ENCODE assay signal across 2 cellular contexts in genomic region chr17:69287168-69287567, GRCh38.
A peak's percentile ranks its signal among the peaks of the same experiment; 100 is the strongest.
TF ChIP-seq lines count a peak whose summit lies in the region.

No MANE protein-coding gene starts in this region.

TF ChIP-seq in HepG2, 621 proteins besides CTCF, POLR2A, EP300 and RAD21:
- TF ChIP-seq CHD4 (IDR thresholded peaks at IDR 0.05; ENCODE audit: borderline replicate concordance, low read length) (no peak), NFE2L1 (CRISPR knock-in tag; IDR thresholded peaks at IDR 0.05; ENCODE audit: borderline replicate concordance) (no peak), NFE2L2 (IDR thresholded peaks at IDR 0.05; ENCODE audit: low read length) (0 out of 2 replicates have a peak, but pooled peaks have one; percentile 32), POLR2AphosphoS2 (IDR thresholded peaks at IDR 0.05; ENCODE audit: low read depth, low read length) (no peak), JDP2 (CRISPR knock-in tag; IDR thresholded peaks at IDR 0.05; ENCODE audit: borderline replicate concordance) (no peak), FOXJ3 (CRISPR knock-in tag; IDR thresholded peaks at IDR 0.05; ENCODE audit: borderline replicate concordance) (no peak)
- TF ChIP-seq, protein P1, sequence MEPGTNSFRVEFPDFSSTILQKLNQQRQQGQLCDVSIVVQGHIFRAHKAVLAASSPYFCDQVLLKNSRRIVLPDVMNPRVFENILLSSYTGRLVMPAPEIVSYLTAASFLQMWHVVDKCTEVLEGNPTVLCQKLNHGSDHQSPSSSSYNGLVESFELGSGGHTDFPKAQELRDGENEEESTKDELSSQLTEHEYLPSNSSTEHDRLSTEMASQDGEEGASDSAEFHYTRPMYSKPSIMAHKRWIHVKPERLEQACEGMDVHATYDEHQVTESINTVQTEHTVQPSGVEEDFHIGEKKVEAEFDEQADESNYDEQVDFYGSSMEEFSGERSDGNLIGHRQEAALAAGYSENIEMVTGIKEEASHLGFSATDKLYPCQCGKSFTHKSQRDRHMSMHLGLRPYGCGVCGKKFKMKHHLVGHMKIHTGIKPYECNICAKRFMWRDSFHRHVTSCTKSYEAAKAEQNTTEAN (CRISPR knock-in tag; conservative IDR thresholded peaks at IDR 0.05): no peak

TF ChIP-seq in SK-N-SH, 30 proteins besides CTCF, POLR2A, EP300 and RAD21:
- TF ChIP-seq TCF12 (IDR thresholded peaks at IDR 0.05): peak; percentile 58
- TF ChIP-seq ELF1 (IDR thresholded peaks at IDR 0.05): no peak
- TF ChIP-seq RXRA (IDR thresholded peaks at IDR 0.05; ENCODE audit: borderline replicate concordance, low read depth): no peak
- peak; percentile 86 for TF ChIP-seq JUND (IDR thresholded peaks at IDR 0.05)
- no peak for TF ChIP-seq MXI1 (IDR thresholded peaks at IDR 0.05; ENCODE audit: low read depth, low read length)
- TF ChIP-seq POLR2AphosphoS5 (IDR thresholded peaks at IDR 0.05; ENCODE audit: low read depth, low read length): no peak
- TF ChIP-seq GATA2 (CRISPR knock-in tag; IDR thresholded peaks at IDR 0.05): no peak
- TF ChIP-seq RFX5 (IDR thresholded peaks at IDR 0.05; ENCODE audit: low read length): no peak
- TF ChIP-seq EZH2phosphoT487 (IDR thresholded peaks at IDR 0.05; ENCODE audit: borderline replicate concordance, low read depth): no peak
- TF ChIP-seq, protein P2, sequence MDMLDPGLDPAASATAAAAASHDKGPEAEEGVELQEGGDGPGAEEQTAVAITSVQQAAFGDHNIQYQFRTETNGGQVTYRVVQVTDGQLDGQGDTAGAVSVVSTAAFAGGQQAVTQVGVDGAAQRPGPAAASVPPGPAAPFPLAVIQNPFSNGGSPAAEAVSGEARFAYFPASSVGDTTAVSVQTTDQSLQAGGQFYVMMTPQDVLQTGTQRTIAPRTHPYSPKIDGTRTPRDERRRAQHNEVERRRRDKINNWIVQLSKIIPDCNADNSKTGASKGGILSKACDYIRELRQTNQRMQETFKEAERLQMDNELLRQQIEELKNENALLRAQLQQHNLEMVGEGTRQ (IDR thresholded peaks at IDR 0.05; ENCODE audit: borderline replicate concordance, low read depth, low read length): no peak
- TF ChIP-seq, protein P3, sequence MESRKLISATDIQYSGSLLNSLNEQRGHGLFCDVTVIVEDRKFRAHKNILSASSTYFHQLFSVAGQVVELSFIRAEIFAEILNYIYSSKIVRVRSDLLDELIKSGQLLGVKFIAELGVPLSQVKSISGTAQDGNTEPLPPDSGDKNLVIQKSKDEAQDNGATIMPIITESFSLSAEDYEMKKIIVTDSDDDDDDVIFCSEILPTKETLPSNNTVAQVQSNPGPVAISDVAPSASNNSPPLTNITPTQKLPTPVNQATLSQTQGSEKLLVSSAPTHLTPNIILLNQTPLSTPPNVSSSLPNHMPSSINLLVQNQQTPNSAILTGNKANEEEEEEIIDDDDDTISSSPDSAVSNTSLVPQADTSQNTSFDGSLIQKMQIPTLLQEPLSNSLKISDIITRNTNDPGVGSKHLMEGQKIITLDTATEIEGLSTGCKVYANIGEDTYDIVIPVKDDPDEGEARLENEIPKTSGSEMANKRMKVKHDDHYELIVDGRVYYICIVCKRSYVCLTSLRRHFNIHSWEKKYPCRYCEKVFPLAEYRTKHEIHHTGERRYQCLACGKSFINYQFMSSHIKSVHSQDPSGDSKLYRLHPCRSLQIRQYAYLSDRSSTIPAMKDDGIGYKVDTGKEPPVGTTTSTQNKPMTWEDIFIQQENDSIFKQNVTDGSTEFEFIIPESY (IDR thresholded peaks at IDR 0.05; ENCODE audit: borderline replicate concordance, low read depth): no peak
- TF ChIP-seq USF1 (IDR thresholded peaks at IDR 0.05; ENCODE audit: borderline replicate concordance, low read depth): no peak
- TF ChIP-seq TEAD4 (IDR thresholded peaks at IDR 0.05; ENCODE audit: borderline replicate concordance, insufficient read depth): no peak
- no peak for TF ChIP-seq TAF1 (IDR thresholded peaks at IDR 0.05; ENCODE audit: borderline replicate concordance, low read depth, low read length)
- TF ChIP-seq FOSL2 (IDR thresholded peaks at IDR 0.05; ENCODE audit: borderline replicate concordance, low read depth): peak; percentile 86
- peak; percentile 90 for TF ChIP-seq PBX3 (IDR thresholded peaks at IDR 0.05)
